ENCODE assay signal across 9 cellular contexts in the genomic region with DNA sequence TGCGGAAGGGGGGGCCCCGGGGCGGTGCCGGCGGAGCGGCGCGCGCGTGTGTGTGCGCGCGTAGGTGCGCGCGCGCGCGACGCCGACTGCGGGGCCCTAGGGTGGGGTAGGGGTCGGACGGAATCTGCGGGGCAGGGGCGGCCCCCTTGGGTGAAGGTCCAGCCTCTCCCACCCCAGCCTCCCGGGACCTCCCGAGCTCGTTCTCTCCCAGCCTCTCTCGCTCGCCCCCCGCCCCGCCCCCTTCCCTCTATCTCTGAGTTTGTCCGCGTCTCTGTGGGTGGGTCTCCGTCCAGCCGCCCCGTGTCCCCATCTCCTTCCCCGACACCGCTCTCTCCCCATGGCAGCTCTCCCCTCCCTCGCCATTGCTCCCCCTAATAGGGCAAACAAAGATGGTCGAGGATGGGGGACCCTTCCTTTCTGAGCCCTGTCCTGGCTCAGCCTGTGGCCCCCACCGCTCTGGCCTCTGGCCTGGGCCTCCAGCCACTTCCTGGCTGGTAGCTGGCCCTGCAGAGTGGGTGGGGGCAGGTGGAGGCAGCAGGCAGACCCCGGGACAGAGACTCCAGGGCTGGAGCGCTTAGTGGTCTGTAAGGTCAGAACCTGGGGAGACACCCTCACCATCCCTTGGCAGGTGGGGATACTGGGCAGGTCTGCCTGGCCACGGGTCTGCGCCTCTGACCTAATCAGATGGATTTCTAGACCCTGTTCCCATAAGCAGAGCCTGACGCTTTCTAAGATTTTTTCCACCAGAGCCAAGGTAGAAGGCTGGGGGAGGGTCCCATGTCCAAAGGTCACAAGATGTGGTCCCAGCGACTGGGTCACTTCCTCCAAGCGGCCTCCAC. TPM values are rescaled to one million over a fixed set of nuclear protein-coding genes. Genes with fewer than 3 reads are reported as not detected.
A peak's percentile ranks its signal among the peaks of the same experiment; 100 is the strongest.
DNase-seq lines count a peak whose midpoint lies in the region; ATAC-seq and TF ChIP-seq lines count a peak whose summit lies in the region.
"Had no signal": no experiment of that assay in that cellular context is flagged by ENCODE, and none has a peak within 500 bp of the region (broad histone marks: within the 10 kb centered on the region; RNA-seq: fewer than 3 reads in every experiment).

No MANE protein-coding gene starts in this region.

- H3K27me3 Mint-ChIP-seq in nephron progenitor cell (ENCODE audit: low read depth, poor library complexity), result peaks cover 56% of the 10 kb centered on the region

- no peak overlapping the region for H3K27ac Mint-ChIP-seq in nephron progenitor cell

- H3K4me1 ChIP-seq in Panc1 (ENCODE audit: control insufficient read depth, insufficient read depth, low read length), result peaks cover 4% of the 10 kb centered on the region; the same call in 1 of the 2 replicates

- peak; percentile 36 for ATAC-seq in Panc1
- peak; percentile 2 for ATAC-seq in esophagus mucosa
- ATAC-seq in GM19467 (IDR thresholded peaks at IDR 0.05; ENCODE audit: unreplicated experiment), result no peak

- H3K36me3 ChIP-seq in Panc1 (ENCODE audit: control insufficient read depth, insufficient read depth, low read length), result no peaks in the 10 kb centered on the region

- POLR2A ChIA-PET in AG04450 (lab: Yijun Ruan, JAX), result no interaction called here
- POLR2A ChIA-PET in Panc1 (lab: Charles Lee), result no interaction called here

- peak overlapping the region; percentile 68 for H3K4me3 ChIP-seq in AG04450 (ENCODE audit: low read depth, low read length)
- H3K4me3 ChIP-seq in Panc1 (ENCODE audit: low read depth in 2 of 2, low read length in 2 of 2), result peak overlapping the region; percentile 40 to 41

- no peaks in the 10 kb centered on the region for H3K9me3 Mint-ChIP-seq in nephron progenitor cell

- no peak for TF ChIP-seq CTCF in AG04450 (IDR thresholded peaks at IDR 0.05; ENCODE audit: low read depth, low read length)
- TF ChIP-seq CTCF in Panc1 (IDR thresholded peaks at IDR 0.05), result no peak
- TF ChIP-seq CTCF in nephron progenitor cell (IDR thresholded peaks at IDR 0.05), result no peak

- CTCF ChIA-PET in AG04450 (lab: Charles Lee), result interaction anchor here (1.1 to 1.9 kb wide), 4 partner anchors 14 to 676 kb away, joined by 3 to 6 read pairs (median 4); no protein-coding TSS in a partner anchor
- CTCF ChIA-PET in Panc1 (lab: Charles Lee), result no interaction called here

- H3K9me3 ChIP-seq in AG04450 (ENCODE audit: control insufficient read depth, insufficient read depth, low read length), result no peaks in the 10 kb centered on the region
- H3K9me3 ChIP-seq in Panc1 (ENCODE audit: control insufficient read depth, insufficient read depth, low read depth, low read length), result no peaks in the 10 kb centered on the region

- BruUV-seq in Panc1 (replicated peaks; lab: Mats Ljungman, UMichigan), result no TSS peak

- H3K36me3 Mint-ChIP-seq in nephron progenitor cell (ENCODE audit: low read depth), result no peaks in the 10 kb centered on the region

- H3K27me3 ChIP-seq in AG04450 (ENCODE audit: control insufficient read depth, insufficient read depth, low read length) (peaks cover 3% of the 10 kb centered on the region), Panc1 (ENCODE audit: control insufficient read depth, insufficient read depth, low read length) (no peaks in the 10 kb centered on the region)

- peak overlapping the region; percentile 78 for H3K4me3 Mint-ChIP-seq in nephron progenitor cell

- DNase-seq in AG04450 (ENCODE audit: low read depth, low spot score) (no peak), Panc1 (ENCODE audit: low read depth, low spot score) (no peak), nephron progenitor cell (peak; percentile 39), hepatic stellate cell (ENCODE audit: low spot score) (no peak), anterior cingulate cortex (lab: John Stamatoyannopoulos, UW) (no peak), NCI-H2029 treated with DMSO at 0.1 percent for 48 hours (lab: John Stamatoyannopoulos, UW) (no peak)
- DNase-seq: SW 1271 had no signal

- in situ Hi-C loops in Panc1 (cut with HindIII; ENCODE audit: low pct_unique_long_range_greater_than_20kb, low sequenced_read_pairs), result no loop called here

- H3K4me1 Mint-ChIP-seq in nephron progenitor cell, result peaks cover 26% of the 10 kb centered on the region

- intact Hi-C loops in Panc1 (cut with micrococcal nuclease; ENCODE audit: unreplicated experiment), result no loop called here

- H3K27ac ChIP-seq in AG04450 (ENCODE audit: low read depth, low read length) (no peak overlapping the region), Panc1 (ENCODE audit: low read length) (no peak overlapping the region)

RNA-seq across cellular contexts. Expression of a gene that starts 32.9 kb away (rescaled TPM):
- polyA plus RNA-seq in AG04450 (2011; rRNA removed), result 12.9 and 16.2 TPM in 2 replicates
- polyA minus RNA-seq in AG04450 (2011; rRNA and poly(A)+ RNA removed), result 14.6 and 18.4 TPM in 2 replicates
- total RNA-seq in Panc1 (2021; ENCODE audit: unreplicated experiment), result 11.5 TPM
- 10.8 TPM for polyA plus RNA-seq in Panc1 (2012; ENCODE audit: insufficient read length)
- 11.1 TPM for total RNA-seq in esophagus mucosa
